Comparison of ENCODE assay signal across 19 cellular contexts in the genomic region with DNA sequence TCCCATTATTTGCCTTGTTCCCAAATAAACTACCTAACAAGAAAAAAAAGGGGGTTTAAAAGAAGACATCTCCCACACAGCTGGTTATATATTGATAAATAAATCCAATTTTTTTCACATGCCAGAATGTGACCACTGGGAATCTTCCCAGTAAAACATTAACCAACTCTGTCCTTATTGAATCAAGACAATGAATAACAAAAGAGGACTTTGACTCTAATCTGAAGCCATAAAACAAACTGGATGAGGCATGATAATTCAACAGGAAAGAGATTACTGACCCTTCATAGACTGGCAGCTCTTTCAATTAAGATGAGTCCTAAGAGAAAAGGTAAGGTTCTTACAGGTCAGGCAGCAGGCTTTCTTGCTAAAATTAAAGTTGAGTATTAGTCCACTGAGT.
DNase-seq lines count a peak whose midpoint lies in the region; ATAC-seq, FAIRE-seq and TF ChIP-seq lines count a peak whose summit lies in the region.
"Had no signal": no experiment of that assay in that cellular context is flagged by ENCODE, and none has a peak within 500 bp of the region (broad histone marks: within the 10 kb centered on the region; RNA-seq: fewer than 3 reads in every experiment).

No MANE protein-coding gene starts in this region.

- no peak for TF ChIP-seq RAD21 in HepG2 (CRISPR knock-in tag; IDR thresholded peaks at IDR 0.05)

- no peak; the same call in 2 of the 3 replicates for ATAC-seq in HepG2
- ATAC-seq: GM23338, Right ventricle myocardium inferior had no signal

- no peaks in the 10 kb centered on the region for H3K9me3 ChIP-seq in HepG2 (ENCODE audit: low read length)
- H3K9me3 ChIP-seq in small intestine (ENCODE audit: control insufficient read depth, low read depth) = no peaks in the 10 kb centered on the region

- in situ Hi-C loops in HepG2 (cut with HindIII; ENCODE audit: extremely low pct_ligation_motif_present, low pct_unique_long_range_greater_than_20kb) = no loop called here

- FAIRE-seq in HepG2 (lab: Jason Lieb, UNC) (no peak), small intestine (lab: Jason Lieb, UNC) (peak; percentile 19), frontal cortex (lab: Jason Lieb, UNC) (no peak)
- FAIRE-seq: G401.6 had no signal

- no peak overlapping the region for H3K9ac ChIP-seq in HepG2 (ENCODE audit: insufficient read depth, low read depth, low read length)
- H3K9ac ChIP-seq: KMS-11 had no signal

- H3K27me3 ChIP-seq in HepG2 (ENCODE audit: control insufficient read depth in 1 of 2, insufficient read depth in 2 of 2, low read length in 2 of 2) = no peaks in the 10 kb centered on the region
- no peaks in the 10 kb centered on the region for H3K27me3 ChIP-seq in small intestine (ENCODE audit: control insufficient read depth in 2 of 2, insufficient read depth in 2 of 2, low read length in 2 of 2)

- DNase-seq in DMS53 treated with DMSO at 0.1 percent for 48 hours (lab: John Stamatoyannopoulos, UW; ENCODE audit: unreplicated experiment) (peak; percentile 23), glomerular visceral epithelial cell (ENCODE audit: extremely low spot score) (peak; percentile 75), HepG2 (ENCODE audit: low spot score) (peak; percentile 6), small intestine (peak; percentile 85), frontal cortex (ENCODE audit: low spot score in 2 of 2) (no peak), medulla oblongata (ENCODE audit: extremely low spot score) (no peak), DMS114 treated with DMSO at 0.1 percent for 48 hours (lab: John Stamatoyannopoulos, UW; ENCODE audit: unreplicated experiment) (no peak), retina (no peak)
- DNase-seq: CD4-positive, CD25-positive, alpha-beta regulatory T cell; DND-41; NCI-H1048; NCI-H1436 treated with DMSO at 0.1 percent for 48 hours; NCI-H2081; NCI-H510A; NCI-H82 had no signal

- no peak for TF ChIP-seq POLR2A in HepG2 (IDR thresholded peaks at IDR 0.05; ENCODE audit: insufficient read depth in 1 of 2, low read depth in 2 of 2, low read length in 2 of 2)

- no peak for TF ChIP-seq CTCF in HepG2 (CRISPR knock-in tag; IDR thresholded peaks at IDR 0.05)

- no peak overlapping the region for H3K4me2 ChIP-seq in HepG2 (ENCODE audit: low read depth, low read length)
- H3K4me2 ChIP-seq: GM23338, KMS-11 had no signal

- H3K4me3 ChIP-seq in HepG2 (replicated peaks in 1 of 3; ENCODE audit: insufficient read depth in 1 of 3, low read depth in 2 of 3, low read length in 3 of 3) (no peak overlapping the region), small intestine (ENCODE audit: low read depth in 1 of 2, low read length in 2 of 2) (no peak overlapping the region)
- H3K4me3 ChIP-seq: GM23338 had no signal

- no peak overlapping the region for H2AFZ ChIP-seq in HepG2 (ENCODE audit: low read length)
- H2AFZ ChIP-seq: GM23338 had no signal

- POLR2A ChIA-PET in HepG2 (lab: Yijun Ruan, JAX) = no interaction called here

- H3K27ac ChIP-seq in HepG2 (ENCODE audit: extremely low read length, insufficient read depth, low read length) = no peak overlapping the region
- no peak overlapping the region for H3K27ac ChIP-seq in small intestine (ENCODE audit: low read depth in 1 of 2, low read length in 1 of 2)
- H3K27ac ChIP-seq: KMS-11 had no signal

- CTCF ChIA-PET in HepG2 (lab: Yijun Ruan, JAX; ENCODE audit: low intra/inter-chr PET ratio, low total read pairs) = no interaction called here

- no peaks in the 10 kb centered on the region for H3K79me2 ChIP-seq in HepG2 (ENCODE audit: insufficient read depth, low read length)

- intact Hi-C loops in HepG2 (cut with micrococcal nuclease; ENCODE audit: unreplicated experiment) = loop anchor here (10.0 kb wide), 1 partner anchor 993 kb away; no protein-coding TSS in a partner anchor

- no peak for TF ChIP-seq EP300 in HepG2 (IDR thresholded peaks at IDR 0.05; ENCODE audit: low read depth in 2 of 2, low read length in 2 of 2)
- no peak for TF ChIP-seq EP300 in HepG2 (CRISPR knock-in tag; IDR thresholded peaks at IDR 0.05; ENCODE audit: borderline replicate concordance)

- H3K36me3 ChIP-seq in HepG2 (replicated peaks in 1 of 2; ENCODE audit: control insufficient read depth in 1 of 2, insufficient read depth in 2 of 2, low read length in 2 of 2) = no peaks in the 10 kb centered on the region
- H3K36me3 ChIP-seq in small intestine (ENCODE audit: control insufficient read depth in 2 of 2, insufficient read depth in 2 of 2, low read length in 2 of 2) = no peaks in the 10 kb centered on the region

- H3K4me1 ChIP-seq in HepG2 (ENCODE audit: insufficient read depth, low read length) = no peaks in the 10 kb centered on the region
- H3K4me1 ChIP-seq in small intestine (ENCODE audit: control insufficient read depth in 2 of 2, insufficient read depth in 1 of 2, low read depth in 1 of 2, low read length in 1 of 2) = peaks cover 0 to 3% of the 10 kb centered on the region in 2 donors

- no TSS peak for BruUV-seq in HepG2 (replicated peaks; lab: Mats Ljungman, UMichigan)

- H4K20me1 ChIP-seq in HepG2 (ENCODE audit: insufficient read depth, low read length) = no peaks in the 10 kb centered on the region

TF ChIP-seq in HepG2, 621 proteins besides CTCF, POLR2A, EP300 and RAD21:
- TF ChIP-seq ZNF572 (CRISPR knock-in tag; IDR thresholded peaks at IDR 0.05) (no peak), ZFP37 (CRISPR knock-in tag; IDR thresholded peaks at IDR 0.05; ENCODE audit: borderline replicate concordance) (no peak), MAFF (IDR thresholded peaks at IDR 0.05; ENCODE audit: low read depth, low read length) (no peak), ZNF598 (CRISPR knock-in tag; IDR thresholded peaks at IDR 0.05; ENCODE audit: borderline replicate concordance) (no peak), ZNF446 (CRISPR knock-in tag; IDR thresholded peaks at IDR 0.05) (no peak), HMG20B (CRISPR knock-in tag; conservative IDR thresholded peaks at IDR 0.05) (no peak), CEBPB (IDR thresholded peaks at IDR 0.05; ENCODE audit: borderline replicate concordance, low read depth, low read length) (no peak), ZNF34 (CRISPR knock-in tag; IDR thresholded peaks at IDR 0.05; ENCODE audit: borderline replicate concordance) (no peak), ZBTB42 (CRISPR knock-in tag; IDR thresholded peaks at IDR 0.05) (no peak), ATM (IDR thresholded peaks at IDR 0.05; ENCODE audit: borderline replicate concordance) (no peak), ZMAT3 (CRISPR knock-in tag; conservative IDR thresholded peaks at IDR 0.05) (no peak), ZFP41 (CRISPR knock-in tag; IDR thresholded peaks at IDR 0.05; ENCODE audit: borderline replicate concordance) (no peak), ZNF589 (CRISPR knock-in tag; conservative IDR thresholded peaks at IDR 0.05) (no peak), FIP1L1 (IDR thresholded peaks at IDR 0.05; ENCODE audit: borderline replicate concordance, insufficient read depth, low read depth, low read length) (no peak)
- TF ChIP-seq, protein P1, sequence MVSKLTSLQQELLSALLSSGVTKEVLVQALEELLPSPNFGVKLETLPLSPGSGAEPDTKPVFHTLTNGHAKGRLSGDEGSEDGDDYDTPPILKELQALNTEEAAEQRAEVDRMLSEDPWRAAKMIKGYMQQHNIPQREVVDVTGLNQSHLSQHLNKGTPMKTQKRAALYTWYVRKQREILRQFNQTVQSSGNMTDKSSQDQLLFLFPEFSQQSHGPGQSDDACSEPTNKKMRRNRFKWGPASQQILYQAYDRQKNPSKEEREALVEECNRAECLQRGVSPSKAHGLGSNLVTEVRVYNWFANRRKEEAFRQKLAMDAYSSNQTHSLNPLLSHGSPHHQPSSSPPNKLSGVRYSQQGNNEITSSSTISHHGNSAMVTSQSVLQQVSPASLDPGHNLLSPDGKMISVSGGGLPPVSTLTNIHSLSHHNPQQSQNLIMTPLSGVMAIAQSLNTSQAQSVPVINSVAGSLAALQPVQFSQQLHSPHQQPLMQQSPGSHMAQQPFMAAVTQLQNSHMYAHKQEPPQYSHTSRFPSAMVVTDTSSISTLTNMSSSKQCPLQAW (CRISPR knock-in tag; IDR thresholded peaks at IDR 0.05) = no peak
- TF ChIP-seq, protein P2, sequence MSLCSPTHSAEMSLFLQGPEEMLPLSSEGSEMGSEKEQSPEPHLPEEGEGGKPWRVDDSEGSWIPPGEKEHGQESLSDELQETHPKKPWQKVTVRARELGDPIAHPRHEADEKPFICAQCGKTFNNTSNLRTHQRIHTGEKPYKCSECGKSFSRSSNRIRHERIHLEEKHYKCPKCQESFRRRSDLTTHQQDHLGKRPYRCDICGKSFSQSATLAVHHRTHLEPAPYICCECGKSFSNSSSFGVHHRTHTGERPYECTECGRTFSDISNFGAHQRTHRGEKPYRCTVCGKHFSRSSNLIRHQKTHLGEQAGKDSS (CRISPR knock-in tag; IDR thresholded peaks at IDR 0.05; ENCODE audit: borderline replicate concordance, low read depth) = no peak
- TF ChIP-seq, protein P3, sequence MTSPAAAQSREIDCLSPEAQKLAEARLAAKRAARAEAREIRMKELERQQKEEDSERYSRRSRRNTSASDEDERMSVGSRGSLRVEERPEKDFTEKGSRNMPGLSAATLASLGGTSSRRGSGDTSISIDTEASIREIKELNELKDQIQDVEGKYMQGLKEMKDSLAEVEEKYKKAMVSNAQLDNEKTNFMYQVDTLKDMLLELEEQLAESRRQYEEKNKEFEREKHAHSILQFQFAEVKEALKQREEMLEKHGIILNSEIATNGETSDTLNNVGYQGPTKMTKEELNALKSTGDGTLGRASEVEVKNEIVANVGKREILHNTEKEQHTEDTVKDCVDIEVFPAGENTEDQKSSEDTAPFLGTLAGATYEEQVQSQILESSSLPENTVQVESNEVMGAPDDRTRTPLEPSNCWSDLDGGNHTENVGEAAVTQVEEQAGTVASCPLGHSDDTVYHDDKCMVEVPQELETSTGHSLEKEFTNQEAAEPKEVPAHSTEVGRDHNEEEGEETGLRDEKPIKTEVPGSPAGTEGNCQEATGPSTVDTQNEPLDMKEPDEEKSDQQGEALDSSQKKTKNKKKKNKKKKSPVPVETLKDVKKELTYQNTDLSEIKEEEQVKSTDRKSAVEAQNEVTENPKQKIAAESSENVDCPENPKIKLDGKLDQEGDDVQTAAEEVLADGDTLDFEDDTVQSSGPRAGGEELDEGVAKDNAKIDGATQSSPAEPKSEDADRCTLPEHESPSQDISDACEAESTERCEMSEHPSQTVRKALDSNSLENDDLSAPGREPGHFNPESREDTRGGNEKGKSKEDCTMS (CRISPR knock-in tag; conservative IDR thresholded peaks at IDR 0.05) = no peak
TF ChIP-seq in HepG2: peak in this region for 0.

Comparison
In these comparisons a context has a peak if more than half of its experiments do, and no peak if none do; other contexts are left out.
1. DNase-seq: peak in DMS53 treated with DMSO at 0.1 percent for 48 hours (single experiment), glomerular visceral epithelial cell (single experiment), HepG2 (single experiment) and small intestine (single experiment); none in frontal cortex (0 of 2), medulla oblongata (single experiment), DMS114 treated with DMSO at 0.1 percent for 48 hours (single experiment) and retina (single experiment).